Comparison of ENCODE assay signal across 18 cellular contexts in genomic region chr12:48824112-48824511, GRCh38.
DNase-seq lines count a peak whose midpoint lies in the region; ATAC-seq lines count a peak whose summit lies in the region.
"Had no signal": no experiment of that assay in that cellular context is flagged by ENCODE, and none has a peak within 500 bp of the region (broad histone marks: within the 10 kb centered on the region; RNA-seq: fewer than 3 reads in every experiment).

No MANE protein-coding gene starts in this region.

- H3K9me3 Mint-ChIP-seq in memory B cell, result no peaks in the 10 kb centered on the region
- no peaks in the 10 kb centered on the region for H3K9me3 Mint-ChIP-seq in stimulated activated naive B cell treated with anti-CD40 and anti-IgM and Interleukin-4, amounts not matched to agents 10 μg/mL and 1 μg/mL and 100 μg/mL, for 72 hours
- H3K9me3 Mint-ChIP-seq: nephron progenitor cell had no signal

- peaks cover 6% of the 10 kb centered on the region for H3K4me1 Mint-ChIP-seq in memory B cell
- H3K4me1 Mint-ChIP-seq in stimulated activated naive B cell treated with anti-CD40 and anti-IgM and Interleukin-4, amounts not matched to agents 10 μg/mL and 1 μg/mL and 100 μg/mL, for 72 hours, result peaks cover under 1 to 3% of the 10 kb centered on the region in 2 donors

- ATAC-seq in memory B cell (ENCODE audit: low read depth) (peak; percentile 52), HG03439 (IDR thresholded peaks at IDR 0.05; ENCODE audit: unreplicated experiment) (no peak)
- no peak for ATAC-seq in stimulated activated naive B cell treated with anti-CD40 and anti-IgM and Interleukin-4, amounts not matched to agents 10 μg/mL and 1 μg/mL and 100 μg/mL, for 72 hours (replicated peaks)
- ATAC-seq: A549, HCT116 had no signal

- H3K4me3 Mint-ChIP-seq in memory B cell, result no peak overlapping the region
- H3K4me3 Mint-ChIP-seq in stimulated activated naive B cell treated with anti-CD40 and anti-IgM and Interleukin-4, amounts not matched to agents 10 μg/mL and 1 μg/mL and 100 μg/mL, for 72 hours, result no peak overlapping the region
- H3K4me3 Mint-ChIP-seq: nephron progenitor cell had no signal

- no peak overlapping the region for H3K27ac Mint-ChIP-seq in memory B cell
- no peak overlapping the region for H3K27ac Mint-ChIP-seq in stimulated activated naive B cell treated with anti-CD40 and anti-IgM and Interleukin-4, amounts not matched to agents 10 μg/mL and 1 μg/mL and 100 μg/mL, for 72 hours
- H3K27ac Mint-ChIP-seq: nephron progenitor cell had no signal

- H3K27me3 Mint-ChIP-seq in memory B cell, result no peaks in the 10 kb centered on the region
- H3K27me3 Mint-ChIP-seq in stimulated activated naive B cell treated with anti-CD40 and anti-IgM and Interleukin-4, amounts not matched to agents 10 μg/mL and 1 μg/mL and 100 μg/mL, for 72 hours, result no peaks in the 10 kb centered on the region

- H3K36me3 Mint-ChIP-seq in memory B cell, result peaks cover 2% of the 10 kb centered on the region
- H3K36me3 Mint-ChIP-seq in stimulated activated naive B cell treated with anti-CD40 and anti-IgM and Interleukin-4, amounts not matched to agents 10 μg/mL and 1 μg/mL and 100 μg/mL, for 72 hours, result peaks cover 7 to 9% of the 10 kb centered on the region in 2 donors

- DNase-seq in activated CD4-positive, alpha-beta T cell treated with anti-CD3 and anti-CD28 coated beads, Interleukin-2, amount 50 U/mL, for 1 hour, result peak; percentile 8
- no peak for DNase-seq in activated CD4-positive, alpha-beta T cell treated with anti-CD3 and anti-CD28 coated beads for 1 hour
- peak; percentile 97 for DNase-seq in HPDE6-E6E7 (ENCODE audit: extremely low spot score)
- DNase-seq in activated effector memory CD4-positive, alpha-beta T cell treated with anti-CD3 and anti-CD28 coated beads, Interleukin-2, amount 50 U/mL, for 16 hours, result peak; percentile 74
- DNase-seq in memory B cell (ENCODE audit: low spot score in 2 of 2), result no peak
- DNase-seq in stimulated activated naive B cell treated with anti-CD40 and anti-IgM and Interleukin-4, amounts not matched to agents 10 μg/mL and 1 μg/mL and 100 μg/mL, for 72 hours, result no peak
- DNase-seq in DMS153 (lab: John Stamatoyannopoulos, UW), result no peak
- DNase-seq: activated CD4-positive, CD25-positive, alpha-beta regulatory T cell treated with anti-CD3 and anti-CD28 coated beads, Interleukin-2, amount 50 U/mL, for 72 hours; activated gamma-delta T cell treated with Interleukin-2 at 50 U/mL for 16 hours; dermis blood vessel endothelial cell; NCI-H1694; NCI-H446; nephron progenitor cell; PC-9; retina had no signal

Comparison
In these comparisons a context has a peak if more than half of its experiments do, and no peak if none do; other contexts are left out.
1. DNase-seq: peak in activated CD4-positive, alpha-beta T cell treated with anti-CD3 and anti-CD28 coated beads, Interleukin-2, amount 50 U/mL, for 1 hour (single experiment), HPDE6-E6E7 (single experiment) and activated effector memory CD4-positive, alpha-beta T cell treated with anti-CD3 and anti-CD28 coated beads, Interleukin-2, amount 50 U/mL, for 16 hours (single experiment); none in activated CD4-positive, alpha-beta T cell treated with anti-CD3 and anti-CD28 coated beads for 1 hour (single experiment), memory B cell (0 of 2), stimulated activated naive B cell treated with anti-CD40 and anti-IgM and Interleukin-4, amounts not matched to agents 10 μg/mL and 1 μg/mL and 100 μg/mL, for 72 hours (single experiment) and DMS153 (single experiment).